ENCODE assay signal across 9 cellular contexts in the genomic region with DNA sequence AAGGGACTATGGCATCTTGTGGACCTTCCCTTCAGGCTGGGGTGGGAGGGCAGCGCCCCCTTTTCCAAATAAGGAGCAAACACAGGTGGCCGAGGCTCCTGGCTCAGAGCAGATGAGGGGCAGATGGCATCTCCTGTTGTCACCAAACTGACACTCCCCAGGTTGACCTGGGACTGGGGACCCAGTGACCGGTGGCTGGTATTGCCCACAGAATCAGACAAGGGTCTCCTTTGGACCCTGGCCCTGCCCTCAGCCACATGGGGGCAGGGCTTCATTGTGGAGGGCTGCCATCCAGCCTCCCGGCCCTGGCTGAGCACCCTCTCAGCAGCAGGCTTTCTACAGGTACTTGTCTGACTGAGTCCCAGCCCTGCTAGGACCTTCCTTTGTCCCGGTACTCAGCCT. TPM values are rescaled to one million over a fixed set of nuclear protein-coding genes. Genes with fewer than 3 reads are reported as not detected.
DNase-seq lines count a peak whose midpoint lies in the region; ATAC-seq, FAIRE-seq and TF ChIP-seq lines count a peak whose summit lies in the region.
"Had no signal": no experiment of that assay in that cellular context is flagged by ENCODE, and none has a peak within 500 bp of the region (broad histone marks: within the 10 kb centered on the region; RNA-seq: fewer than 3 reads in every experiment).

No MANE protein-coding gene starts in this region.

- H2AFZ ChIP-seq in keratinocyte (ENCODE audit: control insufficient read depth, low read length), result no peak overlapping the region

- H4K20me1 ChIP-seq in keratinocyte (ENCODE audit: control insufficient read depth, extremely low read depth, insufficient read depth, low read length), result peaks cover 4% of the 10 kb centered on the region

- peak overlapping the region; percentile 78 for H3K4me2 ChIP-seq in keratinocyte (ENCODE audit: control insufficient read depth, extremely low read depth, insufficient read depth, low read depth, low read length)

- no peak for FAIRE-seq in keratinocyte (lab: Jason Lieb, UNC)

- H3K27ac Mint-ChIP-seq in T-helper 1 cell treated with Interleukin-12 subunit alpha and Interleukin-12 subunit beta and Interleukin-4 antibody, amounts not matched to agents 30 μg/mL and 1 μg/mL, for 36 hours, result peak overlapping the region; percentile 94
- peak overlapping the region; percentile 93 for H3K27ac Mint-ChIP-seq in activated CD8-positive, alpha-beta T cell treated with anti-CD3 and anti-CD28 coated beads, Interleukin-2, amount 10 ng/mL, durations not matched to agents 7 days and 5 days
- H3K27ac Mint-ChIP-seq in stimulated activated naive CD8-positive, alpha-beta T cell treated with anti-CD3 and anti-CD28 coated beads, Interleukin-15, amount 100 ng/mL, for 72 hours, result peak overlapping the region in 1 of 2 donors; percentile 83

- H3K9me3 ChIP-seq in keratinocyte (ENCODE audit: control insufficient read depth, low read depth, low read length), result no peaks in the 10 kb centered on the region

- TF ChIP-seq CTCF in keratinocyte (optimal IDR thresholded peaks at IDR 0.05 in 1 of 3, IDR thresholded peaks at IDR 0.05 in 1 of 3, conservative IDR thresholded peaks at IDR 0.05 in 1 of 3; ENCODE audit: extremely low read depth in 1 of 3, insufficient read depth in 2 of 3, low read length in 3 of 3), result no peak
- TF ChIP-seq CTCF in omental fat pad (IDR thresholded peaks at IDR 0.05), result no peak

- no peaks in the 10 kb centered on the region for H3K9me1 ChIP-seq in keratinocyte (ENCODE audit: control insufficient read depth, extremely low read depth, insufficient read depth, low read length)

- peaks cover 8% of the 10 kb centered on the region for H3K36me3 Mint-ChIP-seq in T-helper 1 cell treated with Interleukin-12 subunit alpha and Interleukin-12 subunit beta and Interleukin-4 antibody, amounts not matched to agents 30 μg/mL and 1 μg/mL, for 36 hours (ENCODE audit: low read depth)
- peaks cover 8% of the 10 kb centered on the region for H3K36me3 Mint-ChIP-seq in activated CD8-positive, alpha-beta T cell treated with anti-CD3 and anti-CD28 coated beads, Interleukin-2, amount 10 ng/mL, durations not matched to agents 7 days and 5 days (ENCODE audit: low read depth)

- peaks cover 19% of the 10 kb centered on the region for H3K4me1 ChIP-seq in keratinocyte (ENCODE audit: control insufficient read depth, extremely low read depth, insufficient read depth, low read length)

- CTCF ChIA-PET in activated CD8-positive, alpha-beta T cell treated with anti-CD3 and anti-CD28 coated beads, Interleukin-2, amount 10 ng/mL, durations not matched to agents 7 days and 5 days (lab: Charles Lee), result interaction anchor here (0.8 to 5.4 kb wide), 6 partner anchors 9 to 167 kb away, joined by 3 to 60 read pairs (median 4); a partner anchor contains a TSS

- POLR2A ChIA-PET in activated CD8-positive, alpha-beta T cell treated with anti-CD3 and anti-CD28 coated beads, Interleukin-2, amount 10 ng/mL, durations not matched to agents 7 days and 5 days (lab: Charles Lee), result interaction anchor here (0.8 to 3.9 kb wide), 8 partner anchors 9 to 103 kb away, joined by 3 to 59 read pairs (median 6); a partner anchor contains a TSS

- peaks cover 26% of the 10 kb centered on the region for H3K4me1 Mint-ChIP-seq in T-helper 1 cell treated with Interleukin-12 subunit alpha and Interleukin-12 subunit beta and Interleukin-4 antibody, amounts not matched to agents 30 μg/mL and 1 μg/mL, for 36 hours (ENCODE audit: low read depth)
- peaks cover 30% of the 10 kb centered on the region for H3K4me1 Mint-ChIP-seq in activated CD8-positive, alpha-beta T cell treated with anti-CD3 and anti-CD28 coated beads, Interleukin-2, amount 10 ng/mL, durations not matched to agents 7 days and 5 days (ENCODE audit: low read depth)
- H3K4me1 Mint-ChIP-seq in stimulated activated naive CD8-positive, alpha-beta T cell treated with anti-CD3 and anti-CD28 coated beads, Interleukin-15, amount 100 ng/mL, for 72 hours, result peaks cover 40% of the 10 kb centered on the region

- H3K9me3 Mint-ChIP-seq in T-helper 1 cell treated with Interleukin-12 subunit alpha and Interleukin-12 subunit beta and Interleukin-4 antibody, amounts not matched to agents 30 μg/mL and 1 μg/mL, for 36 hours, result no peaks in the 10 kb centered on the region
- H3K9me3 Mint-ChIP-seq in activated CD8-positive, alpha-beta T cell treated with anti-CD3 and anti-CD28 coated beads, Interleukin-2, amount 10 ng/mL, durations not matched to agents 7 days and 5 days (ENCODE audit: insufficient read depth), result no peaks in the 10 kb centered on the region
- no peaks in the 10 kb centered on the region for H3K9me3 Mint-ChIP-seq in stimulated activated naive CD8-positive, alpha-beta T cell treated with anti-CD3 and anti-CD28 coated beads, Interleukin-15, amount 100 ng/mL, for 72 hours

- DNase-seq in T-helper 1 cell (no peak), keratinocyte (ENCODE audit: low read depth, low spot score) (no peak), omental fat pad (ENCODE audit: low spot score) (no peak), GOT3 (lab: John Stamatoyannopoulos, UW) (no peak)
- no peak for DNase-seq in activated CD8-positive, alpha-beta T cell treated with anti-CD3 and anti-CD28 coated beads, Interleukin-2, amount 10 ng/mL, durations not matched to agents 7 days and 5 days
- DNase-seq in stimulated activated naive CD8-positive, alpha-beta T cell treated with anti-CD3 and anti-CD28 coated beads, Interleukin-15, amount 100 ng/mL, for 72 hours, result peak in 1 of 2 donors; percentile 30

- peak; percentile 18 for ATAC-seq in activated CD8-positive, alpha-beta T cell treated with anti-CD3 and anti-CD28 coated beads, Interleukin-2, amount 10 ng/mL, durations not matched to agents 7 days and 5 days
- peak; percentile 8 for ATAC-seq in stimulated activated naive CD8-positive, alpha-beta T cell treated with anti-CD3 and anti-CD28 coated beads, Interleukin-15, amount 100 ng/mL, for 72 hours
- ATAC-seq in HG02870 (IDR thresholded peaks at IDR 0.05; ENCODE audit: unreplicated experiment), result no peak
- ATAC-seq in omental fat pad (ENCODE audit: low FRiP score), result no peak

- dilution Hi-C loops in keratinocyte (cut with MboI; ENCODE audit: extremely low pct_ligation_motif_present, low sequenced_read_pairs), result no loop called here

- H3K79me2 ChIP-seq in keratinocyte (ENCODE audit: control insufficient read depth, insufficient read depth, low read length), result no peaks in the 10 kb centered on the region

- H3K27me3 ChIP-seq in keratinocyte (ENCODE audit: control insufficient read depth, extremely low read depth, insufficient read depth, low read length), result peaks cover 4% of the 10 kb centered on the region

- H3K27ac ChIP-seq in keratinocyte (ENCODE audit: control insufficient read depth, insufficient read depth, low read length), result no peak overlapping the region

- H3K27me3 Mint-ChIP-seq in T-helper 1 cell treated with Interleukin-12 subunit alpha and Interleukin-12 subunit beta and Interleukin-4 antibody, amounts not matched to agents 30 μg/mL and 1 μg/mL, for 36 hours (ENCODE audit: low read depth), result no peaks in the 10 kb centered on the region
- no peaks in the 10 kb centered on the region for H3K27me3 Mint-ChIP-seq in activated CD8-positive, alpha-beta T cell treated with anti-CD3 and anti-CD28 coated beads, Interleukin-2, amount 10 ng/mL, durations not matched to agents 7 days and 5 days (ENCODE audit: low read depth)
- H3K27me3 Mint-ChIP-seq in stimulated activated naive CD8-positive, alpha-beta T cell treated with anti-CD3 and anti-CD28 coated beads, Interleukin-15, amount 100 ng/mL, for 72 hours, result no peaks in the 10 kb centered on the region

- no peak overlapping the region for H3K4me3 ChIP-seq in keratinocyte (ENCODE audit: control insufficient read depth in 2 of 3, extremely low read depth in 1 of 3, insufficient read depth in 2 of 3, low read depth in 1 of 3, low read length in 3 of 3)

- peak overlapping the region; percentile 54 for H3K9ac ChIP-seq in keratinocyte (ENCODE audit: control insufficient read depth, extremely low read depth, insufficient read depth, low read length)

- H3K4me3 Mint-ChIP-seq in T-helper 1 cell treated with Interleukin-12 subunit alpha and Interleukin-12 subunit beta and Interleukin-4 antibody, amounts not matched to agents 30 μg/mL and 1 μg/mL, for 36 hours, result peak overlapping the region; percentile 100
- peak overlapping the region; percentile 97 for H3K4me3 Mint-ChIP-seq in activated CD8-positive, alpha-beta T cell treated with anti-CD3 and anti-CD28 coated beads, Interleukin-2, amount 10 ng/mL, durations not matched to agents 7 days and 5 days
- H3K4me3 Mint-ChIP-seq in stimulated activated naive CD8-positive, alpha-beta T cell treated with anti-CD3 and anti-CD28 coated beads, Interleukin-15, amount 100 ng/mL, for 72 hours, result peak overlapping the region; percentile 87 to 96

- H3K36me3 ChIP-seq in keratinocyte (ENCODE audit: control insufficient read depth in 2 of 2, extremely low read depth in 1 of 2, insufficient read depth in 2 of 2, low read length in 2 of 2), result peaks cover 0 to 4% of the 10 kb centered on the region in 2 experiments

RNA-seq across cellular contexts. Expression of a gene that starts 0.8 kb away (rescaled TPM):
- total RNA-seq in activated CD8-positive, alpha-beta T cell treated with anti-CD3 and anti-CD28 coated beads, Interleukin-2, amount 10 ng/mL, durations not matched to agents 7 days and 5 days, result 100 to 1,000 TPM; 160 to 168 TPM
- polyA plus RNA-seq in keratinocyte, result 1.8 to 3.8 TPM (median 2.4 TPM) in 3 replicates
- polyA plus RNA-seq in keratinocyte (2011; ENCODE audit: low read depth), result not detected
- 0.78 and 2.4 TPM in 2 replicates for polyA plus RNA-seq in keratinocyte (2011; cell fraction: cytosol; rRNA removed)
- polyA plus RNA-seq in keratinocyte (2011; cell fraction: nucleus; rRNA removed), result 2.9 and 3.4 TPM in 2 replicates
- polyA plus RNA-seq in keratinocyte (2012; ENCODE audit: low replicate concordance), result 2.8 and 6.5 TPM in 2 replicates
- 0.67 to 8.0 TPM (median 1.0 TPM) in 3 replicates for polyA minus RNA-seq in keratinocyte
- polyA minus RNA-seq in keratinocyte (2011; cell fraction: cytosol; rRNA and poly(A)+ RNA removed), result 3.6 TPM
- 1.9 and 2.0 TPM in 2 replicates for polyA minus RNA-seq in keratinocyte (2011; cell fraction: nucleus; rRNA and poly(A)+ RNA removed)
- total RNA-seq in omental fat pad, result 10 to 100 TPM; 17.6 to 42.1 (median 31.0) TPM

RNA-seq across cellular contexts. Expression of a gene that starts 21.6 kb away (rescaled TPM):
- under 1 TPM in 1 of 2 experiments, not detected in 1; 0.13 TPM for total RNA-seq in activated CD8-positive, alpha-beta T cell treated with anti-CD3 and anti-CD28 coated beads, Interleukin-2, amount 10 ng/mL, durations not matched to agents 7 days and 5 days
- 125 to 245 TPM (median 127 TPM) in 3 replicates for polyA plus RNA-seq in keratinocyte
- 112 TPM for polyA plus RNA-seq in keratinocyte (2011; ENCODE audit: low read depth)
- 67.9 and 176 TPM in 2 replicates for polyA plus RNA-seq in keratinocyte (2011; cell fraction: cytosol; rRNA removed)
- 163 and 226 TPM in 2 replicates for polyA plus RNA-seq in keratinocyte (2011; cell fraction: nucleus; rRNA removed)
- 180 and 202 TPM in 2 replicates for polyA plus RNA-seq in keratinocyte (2012; ENCODE audit: low replicate concordance)
- polyA minus RNA-seq in keratinocyte, result 98.9 to 231 TPM (median 193 TPM) in 3 replicates
- polyA minus RNA-seq in keratinocyte (2011; cell fraction: cytosol; rRNA and poly(A)+ RNA removed), result 467 TPM
- 173 and 240 TPM in 2 replicates for polyA minus RNA-seq in keratinocyte (2011; cell fraction: nucleus; rRNA and poly(A)+ RNA removed)
- under 1 TPM in 3 of 4 donors, not detected in 1; 0.09 to 0.96 (median 0.95) TPM for total RNA-seq in omental fat pad

RNA-seq across cellular contexts. Expression of a gene that starts 26.2 kb away (rescaled TPM):
- 10 to 100 TPM; 72.6 to 78.9 TPM for total RNA-seq in activated CD8-positive, alpha-beta T cell treated with anti-CD3 and anti-CD28 coated beads, Interleukin-2, amount 10 ng/mL, durations not matched to agents 7 days and 5 days
- 16.1 to 40.2 TPM (median 17.7 TPM) in 3 replicates for polyA plus RNA-seq in keratinocyte
- 12.2 TPM for polyA plus RNA-seq in keratinocyte (2011; ENCODE audit: low read depth)
- polyA plus RNA-seq in keratinocyte (2011; cell fraction: cytosol; rRNA removed), result 2.5 and 4.0 TPM in 2 replicates
- polyA plus RNA-seq in keratinocyte (2011; cell fraction: nucleus; rRNA removed), result 143 and 201 TPM in 2 replicates
- polyA plus RNA-seq in keratinocyte (2012; ENCODE audit: low replicate concordance), result 18.0 and 49.7 TPM in 2 replicates
- polyA minus RNA-seq in keratinocyte, result 15.2 to 21.3 TPM (median 15.5 TPM) in 3 replicates
- polyA minus RNA-seq in keratinocyte (2011; cell fraction: cytosol; rRNA and poly(A)+ RNA removed), result 5.0 TPM
- 28.2 and 31.9 TPM in 2 replicates for polyA minus RNA-seq in keratinocyte (2011; cell fraction: nucleus; rRNA and poly(A)+ RNA removed)
- 1 to 10 TPM in 3 of 4 donors, under 1 TPM in 1; 0.79 to 3.6 (median 3.1) TPM for total RNA-seq in omental fat pad
- total RNA-seq: A172 had no signal

RNA-seq across cellular contexts. Expression of a gene that starts 34.4 kb away (rescaled TPM):
- 10 to 100 TPM; 24.6 to 26.1 TPM for total RNA-seq in activated CD8-positive, alpha-beta T cell treated with anti-CD3 and anti-CD28 coated beads, Interleukin-2, amount 10 ng/mL, durations not matched to agents 7 days and 5 days
- 21.6 to 36.7 TPM (median 31.7 TPM) in 3 replicates for polyA plus RNA-seq in keratinocyte
- 15.6 TPM for polyA plus RNA-seq in keratinocyte (2011; ENCODE audit: low read depth)
- 21.5 and 31.3 TPM in 2 replicates for polyA plus RNA-seq in keratinocyte (2011; cell fraction: cytosol; rRNA removed)
- polyA plus RNA-seq in keratinocyte (2011; cell fraction: nucleus; rRNA removed), result 73.0 and 91.5 TPM in 2 replicates
- polyA plus RNA-seq in keratinocyte (2012; ENCODE audit: low replicate concordance), result 25.4 and 36.5 TPM in 2 replicates
- 42.6 to 74.9 TPM (median 46.0 TPM) in 3 replicates for polyA minus RNA-seq in keratinocyte
- 48.5 TPM for polyA minus RNA-seq in keratinocyte (2011; cell fraction: cytosol; rRNA and poly(A)+ RNA removed)
- 59.6 and 60.7 TPM in 2 replicates for polyA minus RNA-seq in keratinocyte (2011; cell fraction: nucleus; rRNA and poly(A)+ RNA removed)
- 10 to 100 TPM; 33.0 to 45.2 (median 39.0) TPM for total RNA-seq in omental fat pad

RNA-seq across cellular contexts. Expression of a gene that starts 46.3 kb away (rescaled TPM):
- total RNA-seq in activated CD8-positive, alpha-beta T cell treated with anti-CD3 and anti-CD28 coated beads, Interleukin-2, amount 10 ng/mL, durations not matched to agents 7 days and 5 days, result under 1 TPM; 0.26 to 0.52 TPM
- polyA plus RNA-seq in keratinocyte, result 7.3 to 11.5 TPM (median 8.1 TPM) in 3 replicates
- 2.9 TPM for polyA plus RNA-seq in keratinocyte (2011; ENCODE audit: low read depth)
- polyA plus RNA-seq in keratinocyte (2011; cell fraction: cytosol; rRNA removed), result 2.2 and 8.1 TPM in 2 replicates
- polyA plus RNA-seq in keratinocyte (2011; cell fraction: nucleus; rRNA removed), result 29.2 and 46.2 TPM in 2 replicates
- 7.4 and 13.7 TPM in 2 replicates for polyA plus RNA-seq in keratinocyte (2012; ENCODE audit: low replicate concordance)
- polyA minus RNA-seq in keratinocyte, result 2.3 to 6.2 TPM (median 2.4 TPM) in 3 replicates
- polyA minus RNA-seq in keratinocyte (2011; cell fraction: cytosol; rRNA and poly(A)+ RNA removed), result 10.7 TPM
- 8.7 and 13.1 TPM in 2 replicates for polyA minus RNA-seq in keratinocyte (2011; cell fraction: nucleus; rRNA and poly(A)+ RNA removed)
- total RNA-seq in omental fat pad, result 1 to 10 TPM; 1.4 to 4.1 (median 2.5) TPM

Comparison
In these comparisons a context has a peak if more than half of its experiments do, and no peak if none do; other contexts are left out.
1. ATAC-seq: peak in activated CD8-positive, alpha-beta T cell treated with anti-CD3 and anti-CD28 coated beads, Interleukin-2, amount 10 ng/mL, durations not matched to agents 7 days and 5 days (single experiment) and stimulated activated naive CD8-positive, alpha-beta T cell treated with anti-CD3 and anti-CD28 coated beads, Interleukin-15, amount 100 ng/mL, for 72 hours (single experiment); none in HG02870 (single experiment) and omental fat pad (single experiment).
2. RNA of a gene that starts 26.2 kb away (total RNA-seq): 72.6 to 78.9 TPM in activated CD8-positive, alpha-beta T cell treated with anti-CD3 and anti-CD28 coated beads, Interleukin-2, amount 10 ng/mL, durations not matched to agents 7 days and 5 days; 0.79 to 3.6 TPM in omental fat pad; every median in the first group is over 10 times any median in the second.
3. Peak in every context shown above with its lines, with median percentiles within 50 percentile points of each other: H3K4me3 Mint-ChIP-seq.